3 cellular contexts compared by ENCODE assay signal in the genomic region with DNA sequence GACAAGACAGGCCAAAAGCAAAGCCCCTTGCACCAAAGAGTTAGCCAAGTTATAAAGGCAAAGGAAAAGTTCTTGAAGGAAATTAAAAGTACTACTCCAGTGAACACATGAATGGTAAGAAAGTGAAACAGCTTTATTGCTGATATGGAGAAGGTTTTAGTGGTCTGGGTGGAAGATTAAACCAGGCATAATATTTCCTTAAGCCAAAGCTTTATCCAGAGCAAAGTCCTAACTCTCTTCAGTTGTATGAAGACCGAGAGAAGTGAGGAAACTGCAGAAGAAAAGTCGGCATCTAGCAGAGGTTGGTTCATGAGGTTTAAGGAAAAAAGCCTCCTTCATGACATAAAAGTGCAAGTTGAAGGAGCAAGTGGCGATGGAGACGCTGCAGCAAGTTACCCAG.
TF ChIP-seq lines count a peak whose summit lies in the region.

No MANE protein-coding gene starts in this region.

TF ChIP-seq in SK-N-SH, 30 proteins besides CTCF, POLR2A, EP300 and RAD21 (continues in another document):
- TF ChIP-seq NRF1 (IDR thresholded peaks at IDR 0.05; ENCODE audit: low read depth, low read length) (no peak), TCF12 (IDR thresholded peaks at IDR 0.05) (no peak), SIN3A (IDR thresholded peaks at IDR 0.05; ENCODE audit: borderline replicate concordance, low read depth, low read length) (no peak), FOSL2 (IDR thresholded peaks at IDR 0.05; ENCODE audit: borderline replicate concordance, low read depth) (no peak), MEF2A (IDR thresholded peaks at IDR 0.05; ENCODE audit: borderline replicate concordance, low read depth) (no peak), RCOR1 (IDR thresholded peaks at IDR 0.05; ENCODE audit: low read length) (no peak), USF1 (IDR thresholded peaks at IDR 0.05; ENCODE audit: borderline replicate concordance, low read depth) (no peak), FOXJ3 (CRISPR knock-in tag; IDR thresholded peaks at IDR 0.05) (no peak), ELF1 (IDR thresholded peaks at IDR 0.05) (no peak), YY1 (IDR thresholded peaks at IDR 0.05; ENCODE audit: low read depth) (no peak), JUND (IDR thresholded peaks at IDR 0.05) (no peak)
- TF ChIP-seq, protein P1, sequence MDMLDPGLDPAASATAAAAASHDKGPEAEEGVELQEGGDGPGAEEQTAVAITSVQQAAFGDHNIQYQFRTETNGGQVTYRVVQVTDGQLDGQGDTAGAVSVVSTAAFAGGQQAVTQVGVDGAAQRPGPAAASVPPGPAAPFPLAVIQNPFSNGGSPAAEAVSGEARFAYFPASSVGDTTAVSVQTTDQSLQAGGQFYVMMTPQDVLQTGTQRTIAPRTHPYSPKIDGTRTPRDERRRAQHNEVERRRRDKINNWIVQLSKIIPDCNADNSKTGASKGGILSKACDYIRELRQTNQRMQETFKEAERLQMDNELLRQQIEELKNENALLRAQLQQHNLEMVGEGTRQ (IDR thresholded peaks at IDR 0.05; ENCODE audit: borderline replicate concordance, low read depth, low read length): no peak
- TF ChIP-seq, protein P2, sequence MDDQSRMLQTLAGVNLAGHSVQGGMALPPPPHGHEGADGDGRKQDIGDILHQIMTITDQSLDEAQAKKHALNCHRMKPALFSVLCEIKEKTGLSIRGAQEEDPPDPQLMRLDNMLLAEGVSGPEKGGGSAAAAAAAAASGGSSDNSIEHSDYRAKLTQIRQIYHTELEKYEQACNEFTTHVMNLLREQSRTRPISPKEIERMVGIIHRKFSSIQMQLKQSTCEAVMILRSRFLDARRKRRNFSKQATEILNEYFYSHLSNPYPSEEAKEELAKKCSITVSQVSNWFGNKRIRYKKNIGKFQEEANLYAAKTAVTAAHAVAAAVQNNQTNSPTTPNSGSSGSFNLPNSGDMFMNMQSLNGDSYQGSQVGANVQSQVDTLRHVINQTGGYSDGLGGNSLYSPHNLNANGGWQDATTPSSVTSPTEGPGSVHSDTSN (IDR thresholded peaks at IDR 0.05): no peak
- TF ChIP-seq, protein P3, sequence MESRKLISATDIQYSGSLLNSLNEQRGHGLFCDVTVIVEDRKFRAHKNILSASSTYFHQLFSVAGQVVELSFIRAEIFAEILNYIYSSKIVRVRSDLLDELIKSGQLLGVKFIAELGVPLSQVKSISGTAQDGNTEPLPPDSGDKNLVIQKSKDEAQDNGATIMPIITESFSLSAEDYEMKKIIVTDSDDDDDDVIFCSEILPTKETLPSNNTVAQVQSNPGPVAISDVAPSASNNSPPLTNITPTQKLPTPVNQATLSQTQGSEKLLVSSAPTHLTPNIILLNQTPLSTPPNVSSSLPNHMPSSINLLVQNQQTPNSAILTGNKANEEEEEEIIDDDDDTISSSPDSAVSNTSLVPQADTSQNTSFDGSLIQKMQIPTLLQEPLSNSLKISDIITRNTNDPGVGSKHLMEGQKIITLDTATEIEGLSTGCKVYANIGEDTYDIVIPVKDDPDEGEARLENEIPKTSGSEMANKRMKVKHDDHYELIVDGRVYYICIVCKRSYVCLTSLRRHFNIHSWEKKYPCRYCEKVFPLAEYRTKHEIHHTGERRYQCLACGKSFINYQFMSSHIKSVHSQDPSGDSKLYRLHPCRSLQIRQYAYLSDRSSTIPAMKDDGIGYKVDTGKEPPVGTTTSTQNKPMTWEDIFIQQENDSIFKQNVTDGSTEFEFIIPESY (IDR thresholded peaks at IDR 0.05; ENCODE audit: borderline replicate concordance, low read depth): no peak

TF ChIP-seq in SK-N-SH treated with all-trans-retinoic acid at 6 μM for 48 hours, 23 proteins besides CTCF, POLR2A, EP300 and RAD21:
- TF ChIP-seq PPARA (CRISPR knock-in tag; IDR thresholded peaks at IDR 0.05; ENCODE audit: borderline replicate concordance) (no peak), ZC3H10 (CRISPR knock-in tag; IDR thresholded peaks at IDR 0.05) (no peak), CSDC2 (CRISPR knock-in tag; IDR thresholded peaks at IDR 0.05) (no peak)

TF ChIP-seq in H1, 55 proteins besides CTCF, POLR2A, EP300 and RAD21:
- TF ChIP-seq KDM1A (IDR thresholded peaks at IDR 0.05; ENCODE audit: borderline replicate concordance, low read length): no peak
- no peak for TF ChIP-seq ATF3 (IDR thresholded peaks at IDR 0.05; ENCODE audit: insufficient read depth, low read depth, low read length)
- no peak for TF ChIP-seq RFX5 (IDR thresholded peaks at IDR 0.05; ENCODE audit: borderline replicate concordance, low read depth, low read length)
- no peak for TF ChIP-seq SAP30 (IDR thresholded peaks at IDR 0.05; ENCODE audit: insufficient read depth, insufficient replicate concordance, low read length)
- no peak for TF ChIP-seq NANOG (IDR thresholded peaks at IDR 0.05; ENCODE audit: insufficient read depth, low read depth, low read length, poor library complexity, severe bottlenecking)
- TF ChIP-seq EGR1 (IDR thresholded peaks at IDR 0.05; ENCODE audit: borderline replicate concordance, low read depth, low read length): no peak
- TF ChIP-seq NRF1 (IDR thresholded peaks at IDR 0.05; ENCODE audit: low read depth, low read length): no peak
- TF ChIP-seq JUND (IDR thresholded peaks at IDR 0.05; ENCODE audit: low read length): no peak
- no peak for TF ChIP-seq EZH2 (IDR thresholded peaks at IDR 0.05; ENCODE audit: low read depth, low read length, severe bottlenecking)
- TF ChIP-seq, protein P4, sequence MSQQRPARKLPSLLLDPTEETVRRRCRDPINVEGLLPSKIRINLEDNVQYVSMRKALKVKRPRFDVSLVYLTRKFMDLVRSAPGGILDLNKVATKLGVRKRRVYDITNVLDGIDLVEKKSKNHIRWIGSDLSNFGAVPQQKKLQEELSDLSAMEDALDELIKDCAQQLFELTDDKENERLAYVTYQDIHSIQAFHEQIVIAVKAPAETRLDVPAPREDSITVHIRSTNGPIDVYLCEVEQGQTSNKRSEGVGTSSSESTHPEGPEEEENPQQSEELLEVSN (IDR thresholded peaks at IDR 0.05): no peak
- no peak for TF ChIP-seq ZNF274 (IDR thresholded peaks at IDR 0.05; ENCODE audit: borderline replicate concordance, extremely low read depth, low read length)
